8 cellular contexts compared by ENCODE assay signal in genomic region chr2:61009355-61009754, GRCh38.
"Had no signal": no experiment of that assay in that cellular context is flagged by ENCODE, and none has a peak within 500 bp of the region (broad histone marks: within the 10 kb centered on the region; RNA-seq: fewer than 3 reads in every experiment).

No MANE protein-coding gene starts in this region.

- H3K4me3 ChIP-seq: HAP-1 had no signal

- H3K4me1 ChIP-seq: HAP-1 had no signal

- DNase-seq: GOT3, H7, HFFc6, Kasumi-1, KBM-7 had no signal

- FAIRE-seq: HTR-8/SVneo had no signal

- H3K9me3 ChIP-seq: HAP-1 had no signal

- ATAC-seq: HCT116 had no signal

- H3K36me3 ChIP-seq: HAP-1 had no signal
